1 cellular context compared by ENCODE assay signal in genomic region chr1:24966121-24966723, GRCh38.
TF ChIP-seq lines count a peak whose summit lies in the region.

No MANE protein-coding gene starts in this region.

TF ChIP-seq in K562, 482 proteins besides CTCF, POLR2A, EP300 and RAD21 (continued from another document):
- TF ChIP-seq E2F8 (IDR thresholded peaks at IDR 0.05; ENCODE audit: low read depth, partially characterized antibody), result no peak
- TF ChIP-seq MEIS2 (IDR thresholded peaks at IDR 0.05; ENCODE audit: partially characterized antibody), result no peak
- no peak for TF ChIP-seq THRAP3 (IDR thresholded peaks at IDR 0.05; ENCODE audit: borderline replicate concordance)
- TF ChIP-seq NUFIP1 (IDR thresholded peaks at IDR 0.05; ENCODE audit: partially characterized antibody), result no peak
- peak; percentile 30; the same call in 1 of the 2 replicates for TF ChIP-seq DDX20 (tag; IDR thresholded peaks at IDR 0.05; ENCODE audit: low read depth)
- no peak for TF ChIP-seq DNMT1 (IDR thresholded peaks at IDR 0.05)
- TF ChIP-seq NKRF (IDR thresholded peaks at IDR 0.05; ENCODE audit: borderline replicate concordance), result no peak
- no peak for TF ChIP-seq ZNF609 (CRISPR knock-in tag; IDR thresholded peaks at IDR 0.05; ENCODE audit: borderline replicate concordance)
- 0 out of 2 replicates have a peak, but pooled peaks have one; percentile 47 for TF ChIP-seq MEF2D (tag; conservative IDR thresholded peaks at IDR 0.05; ENCODE audit: low read depth)
- no peak for TF ChIP-seq MECOM (CRISPR knock-in tag; IDR thresholded peaks at IDR 0.05)
- no peak for TF ChIP-seq ARID3A (IDR thresholded peaks at IDR 0.05; ENCODE audit: borderline replicate concordance, low read depth, low read length)
- 0 out of 2 replicates have a peak, but pooled peaks have one; percentile 21 for TF ChIP-seq ZNF592 (IDR thresholded peaks at IDR 0.05)
- no peak for TF ChIP-seq RNF2 (IDR thresholded peaks at IDR 0.05)
- TF ChIP-seq SMARCA5 (IDR thresholded peaks at IDR 0.05), result peak; percentile 96; the same call in 1 of the 2 replicates
- TF ChIP-seq MTA3 (IDR thresholded peaks at IDR 0.05; ENCODE audit: borderline replicate concordance), result no peak
- TF ChIP-seq ZKSCAN8 (CRISPR knock-in tag; IDR thresholded peaks at IDR 0.05), result no peak
- no peak for TF ChIP-seq RREB1 (CRISPR knock-in tag; IDR thresholded peaks at IDR 0.05)
- no peak for TF ChIP-seq SMARCC2 (IDR thresholded peaks at IDR 0.05; ENCODE audit: low read depth)
- TF ChIP-seq SNRNP70 (optimal IDR thresholded peaks at IDR 0.05; ENCODE audit: low read depth, low read length), result no peak
- no peak for TF ChIP-seq TBL1XR1 (IDR thresholded peaks at IDR 0.05; ENCODE audit: low read length in 2 of 2)
- TF ChIP-seq ZBTB33 (CRISPR knock-in tag; IDR thresholded peaks at IDR 0.05), result no peak
- no peak for TF ChIP-seq CBX3 (IDR thresholded peaks at IDR 0.05; ENCODE audit: borderline replicate concordance in 1 of 2, low read length in 2 of 2)
- TF ChIP-seq CHD4 (IDR thresholded peaks at IDR 0.05; ENCODE audit: insufficient read depth, insufficient replicate concordance, low read depth, low read length, poor library complexity, severe bottlenecking), result peak; percentile 66
- TF ChIP-seq ZNF143 (CRISPR knock-in tag; IDR thresholded peaks at IDR 0.05), result no peak
- TF ChIP-seq ZNF589 (CRISPR knock-in tag; IDR thresholded peaks at IDR 0.05; ENCODE audit: low read depth), result no peak
